In genomic region chr2:240588006-240588655, GRCh38 we compare ENCODE assay signal across 10 cellular contexts. TPM values are rescaled to one million over a fixed set of nuclear protein-coding genes. Genes with fewer than 3 reads are reported as not detected.
DNase-seq lines count a peak whose midpoint lies in the region; ATAC-seq, FAIRE-seq and TF ChIP-seq lines count a peak whose summit lies in the region.
"Had no signal": no experiment of that assay in that cellular context is flagged by ENCODE, and none has a peak within 500 bp of the region (broad histone marks: within the 10 kb centered on the region; RNA-seq: fewer than 3 reads in every experiment).

No MANE protein-coding gene starts in this region.

- peak overlapping the region; percentile 98 for H3K4me2 ChIP-seq in fibroblast of lung (ENCODE audit: extremely low read depth, insufficient read depth, low read length)

- H3K27ac Mint-ChIP-seq in T-helper 2 cell treated with Interferon-gamma antibody and Interleukin-4, amounts not matched to agents 5 μg/mL and 100 μg/mL, for 36 hours, result peak overlapping the region; percentile 77

- TF ChIP-seq POLR2A in GM12891 (IDR thresholded peaks at IDR 0.05; ENCODE audit: low read depth, low read length), result no peak
- no peak for TF ChIP-seq POLR2A in gastrocnemius medialis (IDR thresholded peaks at IDR 0.05)

- H3K36me3 ChIP-seq in fibroblast of lung (ENCODE audit: control insufficient read depth, insufficient read depth, low read length), result peaks cover 6% of the 10 kb centered on the region
- peaks cover 0 to 36% of the 10 kb centered on the region in 2 donors for H3K36me3 ChIP-seq in psoas muscle (ENCODE audit: insufficient read depth in 1 of 2, low read depth in 1 of 2)
- peaks cover 0 to 12% of the 10 kb centered on the region in 2 donors for H3K36me3 ChIP-seq in gastrocnemius medialis

- DNase-seq in GM12891 (ENCODE audit: insufficient read length, low spot score), result no peak
- DNase-seq in T-helper 2 cell treated with Interferon-gamma antibody and Interleukin-4, amounts not matched to agents 5 μg/mL and 100 μg/mL, for 36 hours (ENCODE audit: low spot score), result no peak
- DNase-seq in fibroblast of lung (ENCODE audit: low read depth in 2 of 2), result no peak
- DNase-seq in psoas muscle, result peak in 1 of 2 donors; percentile 5
- no peak for DNase-seq in stimulated activated CD4-positive, alpha-beta T cell treated with anti-CD3 and anti-CD28 coated beads, Interleukin-4, amount 100 ng/mL, for 4 hours
- DNase-seq in gastrocnemius medialis, result no peak

- no peak for ATAC-seq in psoas muscle
- ATAC-seq in HG03432 (IDR thresholded peaks at IDR 0.05; ENCODE audit: unreplicated experiment), result no peak
- ATAC-seq in gastrocnemius medialis, result no peak
- no peak for ATAC-seq in HG03439 (IDR thresholded peaks at IDR 0.05; ENCODE audit: unreplicated experiment)

- H3K27me3 Mint-ChIP-seq in T-helper 2 cell treated with Interferon-gamma antibody and Interleukin-4, amounts not matched to agents 5 μg/mL and 100 μg/mL, for 36 hours (ENCODE audit: low read depth), result no peaks in the 10 kb centered on the region

- H2AFZ ChIP-seq in fibroblast of lung (ENCODE audit: low read length), result no peak overlapping the region

- FAIRE-seq in GM12891 (lab: Jason Lieb, UNC), result peak; percentile 65
- FAIRE-seq: GM18507 had no signal

- H3K27me3 ChIP-seq in fibroblast of lung (ENCODE audit: control insufficient read depth, insufficient read depth, low read length), result no peaks in the 10 kb centered on the region
- H3K27me3 ChIP-seq in psoas muscle (ENCODE audit: insufficient read depth in 3 of 3, low read length in 2 of 3), result no peaks in the 10 kb centered on the region
- H3K27me3 ChIP-seq in gastrocnemius medialis, result no peaks in the 10 kb centered on the region

- H3K27ac ChIP-seq in fibroblast of lung (ENCODE audit: insufficient read depth, low read length), result no peak overlapping the region
- no peak overlapping the region for H3K27ac ChIP-seq in psoas muscle
- no peak overlapping the region for H3K27ac ChIP-seq in gastrocnemius medialis

- in situ Hi-C loops in gastrocnemius medialis (cut with MboI; ENCODE audit: low sequenced_read_pairs in 4 of 4), result no loop called here

- H3K79me2 ChIP-seq in fibroblast of lung (ENCODE audit: control insufficient read depth, insufficient read depth, low read length), result peaks cover 48% of the 10 kb centered on the region

- TF ChIP-seq CTCF in fibroblast of lung (conservative IDR thresholded peaks at IDR 0.05 in 1 of 2, IDR thresholded peaks at IDR 0.05 in 1 of 2; ENCODE audit: low read depth in 1 of 2, low read length in 2 of 2) (no peak), psoas muscle (IDR thresholded peaks at IDR 0.05) (no peak), gastrocnemius medialis (IDR thresholded peaks at IDR 0.05 in 4 of 5, conservative IDR thresholded peaks at IDR 0.05 in 1 of 5) (no peak)

- no peak overlapping the region for H3K9ac ChIP-seq in fibroblast of lung (ENCODE audit: insufficient read depth, low read length)

- peak overlapping the region; percentile 61 to 83 (median 76) for H3K4me3 ChIP-seq in fibroblast of lung (replicated peaks in 1 of 4; ENCODE audit: control extremely low read depth in 1 of 4, insufficient read depth in 1 of 4, low read depth in 3 of 4, low read length in 4 of 4)
- peak overlapping the region; percentile 95 for H3K4me3 ChIP-seq in psoas muscle
- peak overlapping the region in 2 of 4 donors; percentile 89 to 98 for H3K4me3 ChIP-seq in gastrocnemius medialis

- no peaks in the 10 kb centered on the region for H4K20me1 ChIP-seq in fibroblast of lung (ENCODE audit: control insufficient read depth, extremely low read depth, insufficient read depth, low read length)

- 80 to 84% (median 83%) methylated on average over 10 of the region's 10 CpGs for whole genome bisulfite sequencing in psoas muscle, 3 donors

- no peaks in the 10 kb centered on the region for H3K9me3 Mint-ChIP-seq in T-helper 2 cell treated with Interferon-gamma antibody and Interleukin-4, amounts not matched to agents 5 μg/mL and 100 μg/mL, for 36 hours

- peaks cover 31% of the 10 kb centered on the region for H3K4me1 Mint-ChIP-seq in T-helper 2 cell treated with Interferon-gamma antibody and Interleukin-4, amounts not matched to agents 5 μg/mL and 100 μg/mL, for 36 hours (ENCODE audit: low read depth)

- H3K9me3 ChIP-seq in fibroblast of lung (ENCODE audit: control insufficient read depth, insufficient read depth, low read depth, low read length), result no peaks in the 10 kb centered on the region
- no peaks in the 10 kb centered on the region for H3K9me3 ChIP-seq in psoas muscle
- H3K9me3 ChIP-seq in gastrocnemius medialis, result no peaks in the 10 kb centered on the region

- intact Hi-C loops in psoas muscle (cut with DNase I), result loop anchor here in 1 of 2 donors (10.0 kb wide), 1 partner anchor 407 kb away; the partner anchor contains the start of gene SNED1
- intact Hi-C loops in gastrocnemius medialis (cut with DNase I; ENCODE audit: low total_unique reads), result loop anchor here (5.0 to 10.0 kb wide), 4 partner anchors 247 to 1047 kb away; partner anchors contain the start of genes ATG4B, NDUFA10, SNED1 and THAP4

- peaks cover 12% of the 10 kb centered on the region for H3K4me1 ChIP-seq in fibroblast of lung (ENCODE audit: control insufficient read depth, extremely low read depth, insufficient read depth, low read length)
- H3K4me1 ChIP-seq in psoas muscle, result peaks cover 28% of the 10 kb centered on the region
- H3K4me1 ChIP-seq in gastrocnemius medialis, result peaks cover 32 to 35% of the 10 kb centered on the region in 2 donors

- H3K36me3 Mint-ChIP-seq in T-helper 2 cell treated with Interferon-gamma antibody and Interleukin-4, amounts not matched to agents 5 μg/mL and 100 μg/mL, for 36 hours (ENCODE audit: low read depth), result peaks cover 22% of the 10 kb centered on the region

- peak overlapping the region; percentile 90 for H3K4me3 Mint-ChIP-seq in T-helper 2 cell treated with Interferon-gamma antibody and Interleukin-4, amounts not matched to agents 5 μg/mL and 100 μg/mL, for 36 hours

TF ChIP-seq in GM12891, 5 proteins besides CTCF, POLR2A, EP300 and RAD21:
- no peak for TF ChIP-seq PAX5 (IDR thresholded peaks at IDR 0.05; ENCODE audit: insufficient read depth, low read length, severe bottlenecking)
- TF ChIP-seq TAF1 (IDR thresholded peaks at IDR 0.05; ENCODE audit: low read depth, low read length), result no peak
- TF ChIP-seq POLR2AphosphoS5 (IDR thresholded peaks at IDR 0.05; ENCODE audit: low read depth, low read length), result no peak
- TF ChIP-seq POU2F2 (IDR thresholded peaks at IDR 0.05; ENCODE audit: low read depth, low read length), result no peak
- TF ChIP-seq SPI1 (IDR thresholded peaks at IDR 0.05; ENCODE audit: low read depth, low read length), result no peak

RNA-seq across cellular contexts. Expression of gene CAPN10, which starts 1.6 kb away (rescaled TPM):
- polyA plus RNA-seq in GM12891 (2012; ENCODE audit: low read depth, missing spikeins), result 15.6 TPM
- total RNA-seq in fibroblast of lung (17.2 and 23.0 TPM in 2 replicates), psoas muscle (1 to 10 TPM; 5.0 to 9.9 (median 7.6) TPM), gastrocnemius medialis (10 to 100 TPM in 1 of 4 donors, 1 to 10 TPM in 3; 6.8 to 12.2 (median 7.5) TPM)
- polyA plus RNA-seq in fibroblast of lung (3.6 and 4.0 TPM in 2 replicates), psoas muscle (10 to 100 TPM in 2 of 3 donors, 1 to 10 TPM in 1; 8.9 to 15.0 (median 13.1) TPM)
- polyA plus RNA-seq in fibroblast of lung (2012), result 6.4 and 9.2 TPM in 2 replicates
- 2.8 and 8.5 TPM in 2 replicates for polyA minus RNA-seq in fibroblast of lung (ENCODE audit: low replicate concordance)

RNA-seq across cellular contexts. Expression of gene RNPEPL1, which starts 19.8 kb away (rescaled TPM):
- polyA plus RNA-seq in GM12891 (2012; ENCODE audit: low read depth, missing spikeins), result 26.9 TPM
- 10.3 and 20.6 TPM in 2 replicates for total RNA-seq in fibroblast of lung
- 7.9 and 10.0 TPM in 2 replicates for polyA plus RNA-seq in fibroblast of lung
- 38.7 and 49.1 TPM in 2 replicates for polyA plus RNA-seq in fibroblast of lung (2012)
- 93.8 and 122 TPM in 2 replicates for polyA minus RNA-seq in fibroblast of lung (ENCODE audit: low replicate concordance)
- total RNA-seq in psoas muscle, result 10 to 100 TPM; 48.8 to 70.4 (median 59.0) TPM
- 10 to 100 TPM; 59.2 to 79.6 (median 71.9) TPM for polyA plus RNA-seq in psoas muscle
- 100 to 1,000 TPM in 2 of 4 donors, 10 to 100 TPM in 2; 31.9 to 124 (median 99.6) TPM for total RNA-seq in gastrocnemius medialis

RNA-seq across cellular contexts. Expression of gene DUSP28, which starts 28.0 kb away (rescaled TPM):
- 6.9 TPM for polyA plus RNA-seq in GM12891 (2012; ENCODE audit: low read depth, missing spikeins)
- 1.8 and 2.5 TPM in 2 replicates for total RNA-seq in fibroblast of lung
- polyA plus RNA-seq in fibroblast of lung, result 2.8 and 3.9 TPM in 2 replicates
- polyA plus RNA-seq in fibroblast of lung (2012), result 3.1 and 3.9 TPM in 2 replicates
- 1.7 and 6.2 TPM in 2 replicates for polyA minus RNA-seq in fibroblast of lung (ENCODE audit: low replicate concordance)
- total RNA-seq in psoas muscle, result 10 to 100 TPM; 10.4 to 12.9 (median 12.7) TPM
- polyA plus RNA-seq in psoas muscle, result 10 to 100 TPM in 1 of 3 donors, 1 to 10 TPM in 2; 6.6 to 18.1 (median 9.5) TPM
- total RNA-seq in gastrocnemius medialis, result 10 to 100 TPM in 3 of 4 donors, 1 to 10 TPM in 1; 7.6 to 18.3 (median 13.2) TPM

RNA-seq across cellular contexts. Expression of gene ANKMY1, which starts 30.3 kb away (rescaled TPM):
- polyA plus RNA-seq in GM12891 (2012; ENCODE audit: low read depth, missing spikeins), result 8.3 TPM
- total RNA-seq in fibroblast of lung, result 3.9 and 7.4 TPM in 2 replicates
- 2.5 and 2.8 TPM in 2 replicates for polyA plus RNA-seq in fibroblast of lung
- 2.6 and 3.2 TPM in 2 replicates for polyA plus RNA-seq in fibroblast of lung (2012)
- 14.7 and 16.6 TPM in 2 replicates for polyA minus RNA-seq in fibroblast of lung (ENCODE audit: low replicate concordance)
- total RNA-seq in psoas muscle, result 1 to 10 TPM; 3.0 to 5.8 (median 4.6) TPM
- polyA plus RNA-seq in psoas muscle, result 1 to 10 TPM; 1.4 to 2.5 (median 2.4) TPM
- 1 to 10 TPM; 3.3 to 9.0 (median 5.6) TPM for total RNA-seq in gastrocnemius medialis

RNA-seq across cellular contexts. Expression of gene GPR35, which starts 37.1 kb away (rescaled TPM):
- polyA plus RNA-seq in GM12891 (2012; ENCODE audit: low read depth, missing spikeins), result 1.6 TPM
- total RNA-seq in fibroblast of lung (1.0 and 1.2 TPM in 2 replicates), psoas muscle (under 1 TPM; 0.36 to 0.92 (median 0.68) TPM), gastrocnemius medialis (1 to 10 TPM in 1 of 4 donors, under 1 TPM in 3; 0.72 to 1.8 (median 0.87) TPM)
- polyA plus RNA-seq in fibroblast of lung (0.09 TPM in 1 of 2 replicates, not detected in the other), psoas muscle (under 1 TPM; 0.30 to 0.89 (median 0.58) TPM)
- polyA plus RNA-seq in fibroblast of lung (2012), result 0.10 and 0.15 TPM in 2 replicates
- not detected in 2 replicates for polyA minus RNA-seq in fibroblast of lung (ENCODE audit: low replicate concordance)
- total RNA-seq: SK-MEL-5 had no signal
